In genomic region chr6:169724554-169725269, GRCh38 we compare ENCODE assay signal across 8 cellular contexts. TPM values are rescaled to one million over a fixed set of nuclear protein-coding genes. Genes with fewer than 3 reads are reported as not detected.
DNase-seq lines count a peak whose midpoint lies in the region; ATAC-seq and TF ChIP-seq lines count a peak whose summit lies in the region.

No MANE protein-coding gene starts in this region.

- H3K27me3 ChIP-seq in AG04450 (ENCODE audit: control insufficient read depth, insufficient read depth, low read length) (no peaks in the 10 kb centered on the region), OCI-LY1 (ENCODE audit: insufficient read depth, low read length) (no peaks in the 10 kb centered on the region), stomach (no peaks in the 10 kb centered on the region)

- H3K4me1 Mint-ChIP-seq in activated T-helper 1 cell treated with anti-CD3 and anti-CD28 coated beads, Interleukin-12 subunit alpha, Interleukin-12 subunit beta, Interleukin-2, Interleukin-4 antibody, amounts not matched to agents 30 ng/mL and 10 ng/mL and 1 ng/mL, durations not matched to agents 14 hours and 24 hours and 36 hours (ENCODE audit: low read depth): peaks cover 49% of the 10 kb centered on the region
- peaks cover 14 to 37% of the 10 kb centered on the region in 2 donors for H3K4me1 Mint-ChIP-seq in natural killer cell treated with Interleukin-12 subunit alpha and Interleukin-12 subunit beta and Interleukin-15 and Interleukin-18, amount 100 ng/mL, for 72 hours (ENCODE audit: low read depth in 2 of 2)

- H3K4me2 ChIP-seq in OCI-LY1 (ENCODE audit: low read length): peak overlapping the region; percentile 91

- peak overlapping the region; percentile 3; the same call in 1 of the 2 replicates for H2AFZ ChIP-seq in OCI-LY1 (ENCODE audit: low read length)

- H3K36me3 ChIP-seq in OCI-LY1 (ENCODE audit: insufficient read depth, low read length) (peaks cover 9% of the 10 kb centered on the region), stomach (no peaks in the 10 kb centered on the region)

- H3K9me2 ChIP-seq in OCI-LY1 (ENCODE audit: low read depth, low read length): no peaks in the 10 kb centered on the region

- no peak for TF ChIP-seq CTCF in AG04450 (IDR thresholded peaks at IDR 0.05; ENCODE audit: low read depth, low read length)
- TF ChIP-seq CTCF in OCI-LY1 (IDR thresholded peaks at IDR 0.05; ENCODE audit: low read length): no peak
- no peak for TF ChIP-seq CTCF in stomach (IDR thresholded peaks at IDR 0.05)

- peaks cover 8% of the 10 kb centered on the region for H3K27me3 Mint-ChIP-seq in activated T-helper 1 cell treated with anti-CD3 and anti-CD28 coated beads, Interleukin-12 subunit alpha, Interleukin-12 subunit beta, Interleukin-2, Interleukin-4 antibody, amounts not matched to agents 30 ng/mL and 10 ng/mL and 1 ng/mL, durations not matched to agents 14 hours and 24 hours and 36 hours (ENCODE audit: insufficient read depth)
- H3K27me3 Mint-ChIP-seq in natural killer cell treated with Interleukin-12 subunit alpha and Interleukin-12 subunit beta and Interleukin-15 and Interleukin-18, amount 100 ng/mL, for 72 hours: no peaks in the 10 kb centered on the region

- no peaks in the 10 kb centered on the region; the same call in 1 of the 2 replicates for H3K9me3 ChIP-seq in AG04450 (ENCODE audit: control insufficient read depth, insufficient read depth, low read length)
- no peaks in the 10 kb centered on the region for H3K9me3 ChIP-seq in OCI-LY1 (ENCODE audit: low read length)
- H3K9me3 ChIP-seq in stomach: no peaks in the 10 kb centered on the region

- H3K36me3 Mint-ChIP-seq in activated T-helper 1 cell treated with anti-CD3 and anti-CD28 coated beads, Interleukin-12 subunit alpha, Interleukin-12 subunit beta, Interleukin-2, Interleukin-4 antibody, amounts not matched to agents 30 ng/mL and 10 ng/mL and 1 ng/mL, durations not matched to agents 14 hours and 24 hours and 36 hours (ENCODE audit: low read depth): peaks cover 8% of the 10 kb centered on the region
- H3K36me3 Mint-ChIP-seq in natural killer cell treated with Interleukin-12 subunit alpha and Interleukin-12 subunit beta and Interleukin-15 and Interleukin-18, amount 100 ng/mL, for 72 hours: peaks cover 4% of the 10 kb centered on the region

- peak; percentile 40 for ATAC-seq in GM18867 (IDR thresholded peaks at IDR 0.05; ENCODE audit: unreplicated experiment)
- ATAC-seq in HG03097 (IDR thresholded peaks at IDR 0.05; ENCODE audit: low FRiP score, unreplicated experiment): peak; percentile 38
- peak in 1 of 2 donors; percentile 80 for ATAC-seq in natural killer cell treated with Interleukin-12 subunit alpha and Interleukin-12 subunit beta and Interleukin-15 and Interleukin-18, amount 100 ng/mL, for 72 hours

- H3K4me3 ChIP-seq in AG04450 (ENCODE audit: low read depth, low read length) (peak overlapping the region; percentile 64), OCI-LY1 (ENCODE audit: low read depth, low read length, poor library complexity, severe bottlenecking) (peak overlapping the region; percentile 75), stomach (peak overlapping the region; percentile 76 to 81 (median 78))

- H3K4me1 ChIP-seq in OCI-LY1 (ENCODE audit: insufficient read depth, low read length, severe bottlenecking) (peaks cover 30% of the 10 kb centered on the region), stomach (peaks cover 22 to 46% (median 33%) of the 10 kb centered on the region in 4 donors)

- intact Hi-C loops in activated T-helper 1 cell treated with anti-CD3 and anti-CD28 coated beads, Interleukin-12 subunit alpha, Interleukin-12 subunit beta, Interleukin-2, Interleukin-4 antibody, amounts not matched to agents 30 ng/mL and 10 ng/mL and 1 ng/mL, durations not matched to agents 14 hours and 24 hours and 36 hours (cut with micrococcal nuclease): loop anchor here (2.0 to 5.0 kb wide), 2 partner anchors 70 to 1897 kb away; partner anchors contain the start of gene AFDN
- intact Hi-C loops in stomach (cut with DNase I; ENCODE audit: low total_unique reads): no loop called here

- H3K27ac ChIP-seq in AG04450 (ENCODE audit: low read depth, low read length): peak overlapping the region; percentile 83
- H3K27ac ChIP-seq in OCI-LY1 (ENCODE audit: low read depth, low read length, poor library complexity, severe bottlenecking): peak overlapping the region; percentile 35
- peak overlapping the region; percentile 92 to 100 (median 98) for H3K27ac ChIP-seq in stomach

- 0 out of 2 replicates have a peak, but pooled peaks cover 3% of the 10 kb centered on the region for H3F3A ChIP-seq in OCI-LY1 (ENCODE audit: insufficient read depth, low read length)

- TF ChIP-seq EP300 in stomach (IDR thresholded peaks at IDR 0.05): no peak

- POLR2A ChIA-PET in AG04450 (lab: Yijun Ruan, JAX): interaction anchor here (1.2 to 1.3 kb wide), 2 partner anchors 23 to 26 kb away, joined by 5 to 6 read pairs; partner anchors contain the start of genes C6orf120 and WDR27

- peak in 1 of 4 donors; percentile 34 for TF ChIP-seq POLR2A in stomach (IDR thresholded peaks at IDR 0.05)

- no peaks in the 10 kb centered on the region for H3K9me3 Mint-ChIP-seq in activated T-helper 1 cell treated with anti-CD3 and anti-CD28 coated beads, Interleukin-12 subunit alpha, Interleukin-12 subunit beta, Interleukin-2, Interleukin-4 antibody, amounts not matched to agents 30 ng/mL and 10 ng/mL and 1 ng/mL, durations not matched to agents 14 hours and 24 hours and 36 hours
- H3K9me3 Mint-ChIP-seq in natural killer cell treated with Interleukin-12 subunit alpha and Interleukin-12 subunit beta and Interleukin-15 and Interleukin-18, amount 100 ng/mL, for 72 hours: no peaks in the 10 kb centered on the region

- H3K27ac Mint-ChIP-seq in activated T-helper 1 cell treated with anti-CD3 and anti-CD28 coated beads, Interleukin-12 subunit alpha, Interleukin-12 subunit beta, Interleukin-2, Interleukin-4 antibody, amounts not matched to agents 30 ng/mL and 10 ng/mL and 1 ng/mL, durations not matched to agents 14 hours and 24 hours and 36 hours: peak overlapping the region; percentile 86
- H3K27ac Mint-ChIP-seq in natural killer cell treated with Interleukin-12 subunit alpha and Interleukin-12 subunit beta and Interleukin-15 and Interleukin-18, amount 100 ng/mL, for 72 hours: peak overlapping the region; percentile 23 to 45

- no peaks in the 10 kb centered on the region for H4K20me1 ChIP-seq in OCI-LY1 (ENCODE audit: insufficient read depth, low read length)

- H3K79me2 ChIP-seq in OCI-LY1 (ENCODE audit: insufficient read depth, low read length): peaks cover 34% of the 10 kb centered on the region

- 0 to 7% (median 2%) methylated on average over 11 to 86 of the region's 88 CpGs for WGBS in stomach, 5 donors

- CTCF ChIA-PET in AG04450 (lab: Charles Lee): no interaction called here

- H3K9ac ChIP-seq in OCI-LY1 (ENCODE audit: low read length): peak overlapping the region; percentile 73

- DNase-seq in AG04450 (ENCODE audit: low read depth, low spot score) (no peak), fibroblast of gingiva (ENCODE audit: low read depth) (peak; percentile 12), stomach (peak; percentile 55)
- peak; percentile 54 for DNase-seq in activated T-helper 1 cell treated with anti-CD3 and anti-CD28 coated beads, Interleukin-12 subunit alpha, Interleukin-12 subunit beta, Interleukin-2, Interleukin-4 antibody, amounts not matched to agents 30 ng/mL and 10 ng/mL and 1 ng/mL, durations not matched to agents 14 hours and 24 hours and 36 hours (ENCODE audit: low spot score)
- peak; percentile 74 for DNase-seq in natural killer cell treated with Interleukin-12 subunit alpha and Interleukin-12 subunit beta and Interleukin-15 and Interleukin-18, amount 100 ng/mL, for 72 hours (ENCODE audit: low spot score)

- peak overlapping the region; percentile 86 for H3K4me3 Mint-ChIP-seq in activated T-helper 1 cell treated with anti-CD3 and anti-CD28 coated beads, Interleukin-12 subunit alpha, Interleukin-12 subunit beta, Interleukin-2, Interleukin-4 antibody, amounts not matched to agents 30 ng/mL and 10 ng/mL and 1 ng/mL, durations not matched to agents 14 hours and 24 hours and 36 hours
- peak overlapping the region; percentile 66 for H3K4me3 Mint-ChIP-seq in natural killer cell treated with Interleukin-12 subunit alpha and Interleukin-12 subunit beta and Interleukin-15 and Interleukin-18, amount 100 ng/mL, for 72 hours

RNA-seq across cellular contexts. Expression of gene PHF10, which starts 0.4 kb away (rescaled TPM):
- polyA plus RNA-seq in AG04450 (2011; rRNA removed) (21.6 and 25.9 TPM in 2 replicates), stomach (10 to 100 TPM; 30.5 to 43.2 (median 31.9) TPM)
- polyA minus RNA-seq in AG04450 (2011; rRNA and poly(A)+ RNA removed): 9.1 and 13.6 TPM in 2 replicates
- 88.3 and 89.3 TPM in 2 replicates for total RNA-seq in activated T-helper 1 cell treated with anti-CD3 and anti-CD28 coated beads, Interleukin-12 subunit alpha, Interleukin-12 subunit beta, Interleukin-2, Interleukin-4 antibody, amounts not matched to agents 30 ng/mL and 10 ng/mL and 1 ng/mL, durations not matched to agents 14 hours and 24 hours and 36 hours
- 10 to 100 TPM; 33.0 to 62.0 TPM for total RNA-seq in natural killer cell treated with Interleukin-12 subunit alpha and Interleukin-12 subunit beta and Interleukin-15 and Interleukin-18, amount 100 ng/mL, for 72 hours
- 100 to 1,000 TPM in 1 of 5 donors, 10 to 100 TPM in 4; 10.4 to 115 (median 49.6) TPM for total RNA-seq in stomach

RNA-seq across cellular contexts. Expression of gene C6orf120, which starts 22.8 kb away (rescaled TPM):
- 32.8 and 35.9 TPM in 2 replicates for polyA plus RNA-seq in AG04450 (2011; rRNA removed)
- 9.9 and 12.9 TPM in 2 replicates for polyA minus RNA-seq in AG04450 (2011; rRNA and poly(A)+ RNA removed)
- 22.6 and 25.5 TPM in 2 replicates for total RNA-seq in activated T-helper 1 cell treated with anti-CD3 and anti-CD28 coated beads, Interleukin-12 subunit alpha, Interleukin-12 subunit beta, Interleukin-2, Interleukin-4 antibody, amounts not matched to agents 30 ng/mL and 10 ng/mL and 1 ng/mL, durations not matched to agents 14 hours and 24 hours and 36 hours
- total RNA-seq in natural killer cell treated with Interleukin-12 subunit alpha and Interleukin-12 subunit beta and Interleukin-15 and Interleukin-18, amount 100 ng/mL, for 72 hours: 10 to 100 TPM; 18.8 to 20.0 TPM
- 10 to 100 TPM in 4 of 5 donors, 1 to 10 TPM in 1; 1.8 to 62.6 (median 22.4) TPM for total RNA-seq in stomach
- polyA plus RNA-seq in stomach: 1 to 10 TPM; 4.7 to 8.7 (median 6.8) TPM

RNA-seq across cellular contexts. Expression of gene WDR27, which starts 22.9 kb away (rescaled TPM):
- polyA plus RNA-seq in AG04450 (2011; rRNA removed) (20.0 and 20.5 TPM in 2 replicates), stomach (10 to 100 TPM in 1 of 3 donors, 1 to 10 TPM in 2; 4.9 to 22.8 (median 5.5) TPM)
- 24.5 and 25.8 TPM in 2 replicates for polyA minus RNA-seq in AG04450 (2011; rRNA and poly(A)+ RNA removed)
- total RNA-seq in activated T-helper 1 cell treated with anti-CD3 and anti-CD28 coated beads, Interleukin-12 subunit alpha, Interleukin-12 subunit beta, Interleukin-2, Interleukin-4 antibody, amounts not matched to agents 30 ng/mL and 10 ng/mL and 1 ng/mL, durations not matched to agents 14 hours and 24 hours and 36 hours: 20.1 and 26.8 TPM in 2 replicates
- total RNA-seq in natural killer cell treated with Interleukin-12 subunit alpha and Interleukin-12 subunit beta and Interleukin-15 and Interleukin-18, amount 100 ng/mL, for 72 hours: 10 to 100 TPM; 19.6 to 59.1 TPM
- 100 to 1,000 TPM in 1 of 5 donors, 10 to 100 TPM in 4; 30.4 to 271 (median 53.1) TPM for total RNA-seq in stomach

RNA-seq across cellular contexts. Expression of gene DYNLT2, which starts 26.7 kb away (rescaled TPM):
- polyA plus RNA-seq in AG04450 (2011; rRNA removed): 0.46 and 0.64 TPM in 2 replicates
- polyA minus RNA-seq in AG04450 (2011; rRNA and poly(A)+ RNA removed): 0.41 and 0.61 TPM in 2 replicates
- 2.2 and 2.6 TPM in 2 replicates for total RNA-seq in activated T-helper 1 cell treated with anti-CD3 and anti-CD28 coated beads, Interleukin-12 subunit alpha, Interleukin-12 subunit beta, Interleukin-2, Interleukin-4 antibody, amounts not matched to agents 30 ng/mL and 10 ng/mL and 1 ng/mL, durations not matched to agents 14 hours and 24 hours and 36 hours
- total RNA-seq in natural killer cell treated with Interleukin-12 subunit alpha and Interleukin-12 subunit beta and Interleukin-15 and Interleukin-18, amount 100 ng/mL, for 72 hours: 1 to 10 TPM; 1.5 to 2.6 TPM
- 1 to 10 TPM in 3 of 5 donors, not detected in 2; 1.6 to 5.3 (median 2.0) TPM for total RNA-seq in stomach
- 1 to 10 TPM in 1 of 3 donors, under 1 TPM in 2; 0.46 to 3.2 (median 1.00) TPM for polyA plus RNA-seq in stomach

RNA-seq across cellular contexts. Expression of gene ERMARD, which starts 26.7 kb away (rescaled TPM):
- 24.8 and 26.8 TPM in 2 replicates for polyA plus RNA-seq in AG04450 (2011; rRNA removed)
- 9.5 and 15.6 TPM in 2 replicates for polyA minus RNA-seq in AG04450 (2011; rRNA and poly(A)+ RNA removed)
- 26.9 and 29.2 TPM in 2 replicates for total RNA-seq in activated T-helper 1 cell treated with anti-CD3 and anti-CD28 coated beads, Interleukin-12 subunit alpha, Interleukin-12 subunit beta, Interleukin-2, Interleukin-4 antibody, amounts not matched to agents 30 ng/mL and 10 ng/mL and 1 ng/mL, durations not matched to agents 14 hours and 24 hours and 36 hours
- total RNA-seq in natural killer cell treated with Interleukin-12 subunit alpha and Interleukin-12 subunit beta and Interleukin-15 and Interleukin-18, amount 100 ng/mL, for 72 hours: 10 to 100 TPM; 22.4 to 39.8 TPM
- total RNA-seq in stomach: 10 to 100 TPM in 3 of 5 donors, 1 to 10 TPM in 2; 4.1 to 84.5 (median 13.8) TPM
- polyA plus RNA-seq in stomach: 10 to 100 TPM; 19.8 to 41.9 (median 21.8) TPM

Comparison
In these comparisons a context has a peak if more than half of its experiments do, and no peak if none do; other contexts are left out.
1. H3K27ac ChIP-seq: peak in every context shown above with its lines; median percentile 98 in stomach; 83 in AG04450; 35 in OCI-LY1.